ENCODE assay signal across 17 cellular contexts in genomic region chr15:55327392-55327791, GRCh38.
"Had no signal": no experiment of that assay in that cellular context is flagged by ENCODE, and none has a peak within 500 bp of the region (broad histone marks: within the 10 kb centered on the region; RNA-seq: fewer than 3 reads in every experiment).

No MANE protein-coding gene starts in this region.

- H3K36me3 ChIP-seq: adrenal gland, breast epithelium, WERI-Rb-1 had no signal

- H3K27ac ChIP-seq: adrenal gland, breast epithelium, coronary artery, foreskin keratinocyte, left ventricle myocardium inferior, tibial artery, WERI-Rb-1 had no signal

- H3K4me1 ChIP-seq: adrenal gland, breast epithelium, foreskin keratinocyte, left ventricle myocardium inferior, tibial artery had no signal

- ATAC-seq: activated T-cell treated with anti-CD3 and anti-CD28 coated beads, Interleukin-2, amount 50 U/mL, for 72 hours; foreskin keratinocyte; stimulated activated naive CD8-positive, alpha-beta T cell treated with anti-CD3 and anti-CD28 coated beads, Interleukin-15, Interleukin-2, amounts not matched to agents 100 U/mL and 50 U/mL, for 24 hours had no signal

- H3K9me3 ChIP-seq: adrenal gland, breast epithelium, left ventricle myocardium inferior, tibial artery had no signal

- H3K4me3 ChIP-seq: adrenal gland, breast epithelium, coronary artery, left ventricle myocardium inferior, tibial artery had no signal

- H3K4me3 Mint-ChIP-seq: activated T-cell treated with anti-CD3 and anti-CD28 coated beads, Interleukin-2, amount 50 U/mL, for 72 hours; immature natural killer cell had no signal

- H3K27me3 ChIP-seq: adrenal gland, breast epithelium, foreskin keratinocyte, tibial artery had no signal

- DNase-seq: activated CD4-positive, alpha-beta T cell treated with anti-CD3 and anti-CD28 coated beads for 1 hour; activated effector memory CD4-positive, alpha-beta T cell treated with anti-CD3 and anti-CD28 coated beads, Interleukin-2, amount 50 U/mL, for 16 hours; activated naive CD4-positive, alpha-beta T cell treated with anti-CD3 and anti-CD28 coated beads, Interleukin-2, amount 50 U/mL, for 16 hours; activated T-cell treated with anti-CD3 and anti-CD28 coated beads, Interleukin-2, amount 50 U/mL, for 72 hours; adrenal gland; foreskin keratinocyte; immature natural killer cell; kidney glomerular epithelial cell; left ventricle myocardium inferior; stimulated activated CD4-positive, alpha-beta T cell treated with anti-CD3 and anti-CD28 coated beads, Interleukin-2, amount 100 ng/mL, for 24 hours; stimulated activated naive CD8-positive, alpha-beta T cell treated with anti-CD3 and anti-CD28 coated beads, Interleukin-15, Interleukin-2, amounts not matched to agents 100 U/mL and 50 U/mL, for 24 hours; substantia nigra; T-helper 9 cell; tibial artery; WERI-Rb-1 had no signal

- H3K27ac Mint-ChIP-seq: activated T-cell treated with anti-CD3 and anti-CD28 coated beads, Interleukin-2, amount 50 U/mL, for 72 hours had no signal

- H3K9me3 Mint-ChIP-seq: activated T-cell treated with anti-CD3 and anti-CD28 coated beads, Interleukin-2, amount 50 U/mL, for 72 hours; immature natural killer cell had no signal
